ENCODE assay signal across 8 cellular contexts in genomic region chr13:42628666-42629065, GRCh38. TPM values are rescaled to one million over a fixed set of nuclear protein-coding genes. Genes with fewer than 3 reads are reported as not detected.
"Had no signal": no experiment of that assay in that cellular context is flagged by ENCODE, and none has a peak within 500 bp of the region (broad histone marks: within the 10 kb centered on the region; RNA-seq: fewer than 3 reads in every experiment).

No MANE protein-coding gene starts in this region.

- H3K27ac ChIP-seq: HL-60, KMS-11 had no signal

- DNase-seq: KBM-7, KG1 had no signal

- H3K9ac ChIP-seq: KMS-11 had no signal

- ATAC-seq: K562 had no signal

- H3K4me3 ChIP-seq: K562 had no signal

- H3K4me2 ChIP-seq: KMS-11 had no signal

- FAIRE-seq: HTR-8/SVneo, K562 had no signal

RNA-seq across cellular contexts. Expression of gene TNFSF11, which starts 54.7 kb away (rescaled TPM):
- total RNA-seq: HT-29, K562 had no signal
- polyA plus RNA-seq: IgD-negative memory B cell, K562 had no signal
